1 cellular context compared by ENCODE assay signal in the genomic region with DNA sequence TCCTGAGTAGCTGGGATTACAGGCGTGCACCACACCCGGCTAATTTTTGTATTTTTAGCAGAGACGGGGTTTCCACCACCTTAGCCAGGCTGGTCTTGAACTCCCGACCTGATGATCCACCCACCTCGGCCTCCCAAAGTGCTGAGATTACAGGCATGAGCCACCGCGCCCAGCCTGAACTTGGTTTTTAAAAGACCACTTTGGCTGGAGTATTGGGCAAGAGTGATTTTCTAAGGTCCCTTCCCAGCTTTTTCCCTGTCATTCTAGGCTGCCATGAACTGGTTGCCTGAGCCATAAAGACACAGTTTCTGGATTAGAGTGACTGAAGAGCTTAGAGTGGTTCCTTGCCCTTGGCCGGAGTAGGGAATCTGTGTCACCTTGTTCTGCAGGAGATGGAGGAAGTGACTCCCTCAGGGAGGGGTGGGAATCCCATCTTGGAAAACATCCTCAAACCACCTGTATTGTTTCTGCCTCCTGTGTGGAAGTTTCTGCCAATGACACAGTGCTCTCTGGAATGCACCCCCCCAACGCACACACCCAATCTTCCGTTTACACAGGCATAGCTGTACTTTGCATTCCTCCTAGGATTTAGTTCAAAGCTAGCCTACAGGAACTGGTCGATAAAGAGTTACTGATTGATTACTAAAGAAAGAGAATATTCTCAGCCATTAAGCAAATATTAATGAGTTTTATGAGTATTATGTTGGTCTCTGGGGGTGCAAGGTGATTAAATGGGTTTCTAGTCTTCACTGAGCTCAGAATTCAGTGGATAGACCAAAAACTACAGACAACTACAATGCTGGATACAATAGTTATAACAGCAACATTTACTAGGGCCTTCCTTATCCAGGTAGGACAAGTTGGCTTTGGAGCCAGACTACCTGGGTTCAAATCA.
TF ChIP-seq lines count a peak whose summit lies in the region.

No MANE protein-coding gene starts in this region.

TF ChIP-seq in HepG2, 621 proteins besides CTCF, POLR2A, EP300 and RAD21 (continued from another document and continues in another):
- TF ChIP-seq NAIF1 (CRISPR knock-in tag; IDR thresholded peaks at IDR 0.05; ENCODE audit: borderline replicate concordance) (peak; percentile 80; the same call in 1 of the 2 replicates), ZBTB2 (CRISPR knock-in tag; IDR thresholded peaks at IDR 0.05; ENCODE audit: low read depth) (no peak), ATRX (CRISPR knock-in tag; IDR thresholded peaks at IDR 0.05; ENCODE audit: borderline replicate concordance) (no peak), FOXJ3 (CRISPR knock-in tag; IDR thresholded peaks at IDR 0.05; ENCODE audit: borderline replicate concordance) (peak; percentile 100), ZNF124 (CRISPR knock-in tag; IDR thresholded peaks at IDR 0.05) (peak; percentile 98), ZNF740 (CRISPR knock-in tag; IDR thresholded peaks at IDR 0.05) (peak; percentile 100), ZSCAN20 (CRISPR knock-in tag; IDR thresholded peaks at IDR 0.05; ENCODE audit: borderline replicate concordance) (peak; percentile 95), NCOA5 (CRISPR knock-in tag; IDR thresholded peaks at IDR 0.05) (peak; percentile 96; the same call in 1 of the 2 replicates), TEF (CRISPR knock-in tag; IDR thresholded peaks at IDR 0.05) (peak; percentile 56; the same call in 1 of the 2 replicates), GABPB1 (CRISPR knock-in tag; IDR thresholded peaks at IDR 0.05) (peak; percentile 79), PAWR (CRISPR knock-in tag; IDR thresholded peaks at IDR 0.05; ENCODE audit: borderline replicate concordance) (no peak), ZNF747 (CRISPR knock-in tag; IDR thresholded peaks at IDR 0.05; ENCODE audit: borderline replicate concordance) (peak; percentile 97), HIVEP1 (CRISPR knock-in tag; IDR thresholded peaks at IDR 0.05) (peak; percentile 91; the same call in 1 of the 2 replicates), BRCA1 (CRISPR knock-in tag; IDR thresholded peaks at IDR 0.05) (peak; percentile 98), NCOA1 (CRISPR knock-in tag; IDR thresholded peaks at IDR 0.05) (peak; percentile 100), CREM (IDR thresholded peaks at IDR 0.05) (peak; percentile 99), CREM (CRISPR knock-in tag; IDR thresholded peaks at IDR 0.05) (no peak), TBX2 (CRISPR knock-in tag; IDR thresholded peaks at IDR 0.05; ENCODE audit: borderline replicate concordance) (peak; percentile 100), SAFB2 (CRISPR knock-in tag; IDR thresholded peaks at IDR 0.05; ENCODE audit: borderline replicate concordance, low read depth) (peak; percentile 84; the same call in 1 of the 2 replicates), MAZ (IDR thresholded peaks at IDR 0.05; ENCODE audit: borderline replicate concordance, low read depth, low read length) (peak; percentile 92), MAZ (CRISPR knock-in tag; IDR thresholded peaks at IDR 0.05; ENCODE audit: low read depth) (peak; percentile 92), HNF4A (CRISPR knock-in tag; IDR thresholded peaks at IDR 0.05) (peak; percentile 100), ATF6 (CRISPR knock-in tag; conservative IDR thresholded peaks at IDR 0.05) (peak; percentile 92; the same call in 1 of the 2 replicates), ZNF382 (CRISPR knock-in tag; IDR thresholded peaks at IDR 0.05; ENCODE audit: borderline replicate concordance) (no peak), TCF7L2 (IDR thresholded peaks at IDR 0.05; ENCODE audit: low read depth, low read length) (peak; percentile 96), POLR2G (IDR thresholded peaks at IDR 0.05; ENCODE audit: low read depth, low read length) (peak; percentile 65), ZFP37 (CRISPR knock-in tag; IDR thresholded peaks at IDR 0.05; ENCODE audit: borderline replicate concordance) (peak; percentile 93), ZNF354B (CRISPR knock-in tag; IDR thresholded peaks at IDR 0.05) (0 out of 2 replicates have a peak, but pooled peaks have one; percentile 29), FOXK1 (CRISPR knock-in tag; IDR thresholded peaks at IDR 0.05; ENCODE audit: borderline replicate concordance, low read depth) (peak; percentile 99), DR1 (CRISPR knock-in tag; IDR thresholded peaks at IDR 0.05) (0 out of 2 replicates have a peak, but pooled peaks have one; percentile 57), ZFP36L1 (CRISPR knock-in tag; IDR thresholded peaks at IDR 0.05) (peak; percentile 99), CBFB (CRISPR knock-in tag; IDR thresholded peaks at IDR 0.05) (peak; percentile 96), ZNF530 (CRISPR knock-in tag; IDR thresholded peaks at IDR 0.05; ENCODE audit: low read depth) (no peak), KAT2B (IDR thresholded peaks at IDR 0.05; ENCODE audit: borderline replicate concordance, low read depth, low read length) (peak; percentile 97), ETS1 (CRISPR knock-in tag; IDR thresholded peaks at IDR 0.05) (no peak), ZNF792 (CRISPR knock-in tag; IDR thresholded peaks at IDR 0.05) (peak; percentile 96), ZNF484 (CRISPR knock-in tag; IDR thresholded peaks at IDR 0.05; ENCODE audit: borderline replicate concordance, low read depth) (no peak), SMARCC2 (IDR thresholded peaks at IDR 0.05) (peak; percentile 95), CEBPB (IDR thresholded peaks at IDR 0.05; ENCODE audit: borderline replicate concordance, low read depth, low read length) (peak; percentile 87), ZMAT3 (CRISPR knock-in tag; conservative IDR thresholded peaks at IDR 0.05) (0 out of 2 replicates have a peak, but pooled peaks have one; percentile 52), GPN1 (CRISPR knock-in tag; IDR thresholded peaks at IDR 0.05; ENCODE audit: borderline replicate concordance) (no peak), ZNF232 (CRISPR knock-in tag; IDR thresholded peaks at IDR 0.05; ENCODE audit: borderline replicate concordance) (peak; percentile 93), PITX1 (CRISPR knock-in tag; IDR thresholded peaks at IDR 0.05) (peak; percentile 100), THAP11 (CRISPR knock-in tag; IDR thresholded peaks at IDR 0.05) (peak; percentile 88), HDAC2 (CRISPR knock-in tag; IDR thresholded peaks at IDR 0.05) (peak; percentile 100), SUZ12 (IDR thresholded peaks at IDR 0.05; ENCODE audit: low read depth, low read length) (no peak), ZNF446 (CRISPR knock-in tag; IDR thresholded peaks at IDR 0.05) (peak; percentile 29; the same call in 1 of the 2 replicates), ZKSCAN1 (IDR thresholded peaks at IDR 0.05; ENCODE audit: low read length) (no peak), ZNF557 (CRISPR knock-in tag; IDR thresholded peaks at IDR 0.05) (peak; percentile 82; the same call in 1 of the 2 replicates), ZNF567 (CRISPR knock-in tag; IDR thresholded peaks at IDR 0.05; ENCODE audit: borderline replicate concordance) (peak; percentile 80; the same call in 1 of the 2 replicates), ATF1 (CRISPR knock-in tag; IDR thresholded peaks at IDR 0.05) (peak; percentile 89), ZNF280B (CRISPR knock-in tag; IDR thresholded peaks at IDR 0.05; ENCODE audit: borderline replicate concordance) (no peak; the same call in 1 of the 2 replicates)
- TF ChIP-seq, protein P1, sequence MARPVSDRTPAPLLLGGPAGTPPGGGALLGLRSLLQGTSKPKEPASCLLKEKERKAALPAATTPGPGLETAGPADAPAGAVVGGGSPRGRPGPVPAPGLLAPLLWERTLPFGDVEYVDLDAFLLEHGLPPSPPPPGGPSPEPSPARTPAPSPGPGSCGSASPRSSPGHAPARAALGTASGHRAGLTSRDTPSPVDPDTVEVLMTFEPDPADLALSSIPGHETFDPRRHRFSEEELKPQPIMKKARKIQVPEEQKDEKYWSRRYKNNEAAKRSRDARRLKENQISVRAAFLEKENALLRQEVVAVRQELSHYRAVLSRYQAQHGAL (CRISPR knock-in tag; IDR thresholded peaks at IDR 0.05; ENCODE audit: not compliant biosample characterization): peak; percentile 89
- TF ChIP-seq, protein P2, sequence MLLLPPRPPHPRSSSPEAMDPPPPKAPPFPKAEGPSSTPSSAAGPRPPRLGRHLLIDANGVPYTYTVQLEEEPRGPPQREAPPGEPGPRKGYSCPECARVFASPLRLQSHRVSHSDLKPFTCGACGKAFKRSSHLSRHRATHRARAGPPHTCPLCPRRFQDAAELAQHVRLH (CRISPR knock-in tag; IDR thresholded peaks at IDR 0.05; ENCODE audit: borderline replicate concordance, low read depth): peak; percentile 100
- TF ChIP-seq, protein P3, sequence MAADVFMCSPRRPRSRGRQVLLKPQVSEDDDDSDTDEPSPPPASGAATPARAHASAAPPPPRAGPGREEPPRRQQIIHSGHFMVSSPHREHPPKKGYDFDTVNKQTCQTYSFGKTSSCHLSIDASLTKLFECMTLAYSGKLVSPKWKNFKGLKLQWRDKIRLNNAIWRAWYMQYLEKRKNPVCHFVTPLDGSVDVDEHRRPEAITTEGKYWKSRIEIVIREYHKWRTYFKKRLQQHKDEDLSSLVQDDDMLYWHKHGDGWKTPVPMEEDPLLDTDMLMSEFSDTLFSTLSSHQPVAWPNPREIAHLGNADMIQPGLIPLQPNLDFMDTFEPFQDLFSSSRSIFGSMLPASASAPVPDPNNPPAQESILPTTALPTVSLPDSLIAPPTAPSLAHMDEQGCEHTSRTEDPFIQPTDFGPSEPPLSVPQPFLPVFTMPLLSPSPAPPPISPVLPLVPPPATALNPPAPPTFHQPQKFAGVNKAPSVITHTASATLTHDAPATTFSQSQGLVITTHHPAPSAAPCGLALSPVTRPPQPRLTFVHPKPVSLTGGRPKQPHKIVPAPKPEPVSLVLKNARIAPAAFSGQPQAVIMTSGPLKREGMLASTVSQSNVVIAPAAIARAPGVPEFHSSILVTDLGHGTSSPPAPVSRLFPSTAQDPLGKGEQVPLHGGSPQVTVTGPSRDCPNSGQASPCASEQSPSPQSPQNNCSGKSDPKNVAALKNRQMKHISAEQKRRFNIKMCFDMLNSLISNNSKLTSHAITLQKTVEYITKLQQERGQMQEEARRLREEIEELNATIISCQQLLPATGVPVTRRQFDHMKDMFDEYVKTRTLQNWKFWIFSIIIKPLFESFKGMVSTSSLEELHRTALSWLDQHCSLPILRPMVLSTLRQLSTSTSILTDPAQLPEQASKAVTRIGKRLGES (CRISPR knock-in tag; IDR thresholded peaks at IDR 0.05; ENCODE audit: borderline replicate concordance): peak; percentile 87
